8 cellular contexts compared by ENCODE assay signal in genomic region chr11:120547871-120548681, GRCh38. TPM values are rescaled to one million over a fixed set of nuclear protein-coding genes. Genes with fewer than 3 reads are reported as not detected.
DNase-seq lines count a peak whose midpoint lies in the region; ATAC-seq and TF ChIP-seq lines count a peak whose summit lies in the region.

No MANE protein-coding gene starts in this region.

- H3K4me3 Mint-ChIP-seq in stimulated activated naive B cell treated with anti-CD40 and anti-IgM and Interleukin-4, amounts not matched to agents 10 μg/mL and 1 μg/mL and 100 μg/mL, for 72 hours: no peak overlapping the region

- H3K4me1 Mint-ChIP-seq in stimulated activated naive B cell treated with anti-CD40 and anti-IgM and Interleukin-4, amounts not matched to agents 10 μg/mL and 1 μg/mL and 100 μg/mL, for 72 hours: peaks cover 24 to 43% of the 10 kb centered on the region in 2 donors

- no peaks in the 10 kb centered on the region for H4K20me1 ChIP-seq in osteoblast (ENCODE audit: insufficient read depth, low read length)

- TF ChIP-seq CTCF in foreskin fibroblast (IDR thresholded peaks at IDR 0.05; ENCODE audit: low read depth, low read length) (no peak), osteoblast (IDR thresholded peaks at IDR 0.05; ENCODE audit: extremely low read depth, low read depth, low read length) (peak; percentile 11)

- H3K9me3 Mint-ChIP-seq in stimulated activated naive B cell treated with anti-CD40 and anti-IgM and Interleukin-4, amounts not matched to agents 10 μg/mL and 1 μg/mL and 100 μg/mL, for 72 hours: no peaks in the 10 kb centered on the region

- peaks cover 27% of the 10 kb centered on the region for H3K4me1 ChIP-seq in osteoblast (ENCODE audit: insufficient read depth, low read length)

- H3K79me2 ChIP-seq in osteoblast (ENCODE audit: insufficient read depth, low read length): no peaks in the 10 kb centered on the region

- no peaks in the 10 kb centered on the region for H3K27me3 ChIP-seq in osteoblast (ENCODE audit: insufficient read depth, low read length)

- H3K9me3 ChIP-seq in osteoblast (ENCODE audit: low read depth, low read length): no peaks in the 10 kb centered on the region

- H3K4me3 ChIP-seq in foreskin fibroblast (ENCODE audit: low read depth in 1 of 2, low read length in 2 of 2) (no peak overlapping the region), osteoblast (ENCODE audit: insufficient read depth, low read length) (peak overlapping the region; percentile 15)

- H3K36me3 Mint-ChIP-seq in stimulated activated naive B cell treated with anti-CD40 and anti-IgM and Interleukin-4, amounts not matched to agents 10 μg/mL and 1 μg/mL and 100 μg/mL, for 72 hours: no peaks in the 10 kb centered on the region

- DNase-seq in A172 (ENCODE audit: low spot score) (peak; percentile 86), HT1080 (ENCODE audit: low read depth) (peak; percentile 96), SW480 (ENCODE audit: low spot score) (peak; percentile 98), foreskin fibroblast (peak; percentile 98 to 99), osteoblast (ENCODE audit: insufficient read length, low spot score, missing footprints) (peak; percentile 97), GDM1 (lab: John Stamatoyannopoulos, UW) (no peak)
- DNase-seq in stimulated activated naive B cell treated with anti-CD40 and anti-IgM and Interleukin-4, amounts not matched to agents 10 μg/mL and 1 μg/mL and 100 μg/mL, for 72 hours: no peak

- peaks cover 14 to 26% of the 10 kb centered on the region in 2 donors for H3K27me3 Mint-ChIP-seq in stimulated activated naive B cell treated with anti-CD40 and anti-IgM and Interleukin-4, amounts not matched to agents 10 μg/mL and 1 μg/mL and 100 μg/mL, for 72 hours

- H3K27ac Mint-ChIP-seq in stimulated activated naive B cell treated with anti-CD40 and anti-IgM and Interleukin-4, amounts not matched to agents 10 μg/mL and 1 μg/mL and 100 μg/mL, for 72 hours: no peak overlapping the region

- H3K36me3 ChIP-seq in osteoblast (ENCODE audit: insufficient read depth, low read length): no peaks in the 10 kb centered on the region

- peak overlapping the region; percentile 60 for H2AFZ ChIP-seq in osteoblast (ENCODE audit: low read length)

- H3K4me2 ChIP-seq in osteoblast (ENCODE audit: insufficient read depth, low read length): peak overlapping the region; percentile 74

- H3K27ac ChIP-seq in osteoblast (ENCODE audit: low read depth, low read length): peak overlapping the region; percentile 97

- ATAC-seq in stimulated activated naive B cell treated with anti-CD40 and anti-IgM and Interleukin-4, amounts not matched to agents 10 μg/mL and 1 μg/mL and 100 μg/mL, for 72 hours (replicated peaks): no peak
- no peak for ATAC-seq in HG03571 (IDR thresholded peaks at IDR 0.05; ENCODE audit: unreplicated experiment)

RNA-seq across cellular contexts. Expression of gene GRIK4, which starts 36.5 kb away (rescaled TPM):
- total RNA-seq in A172 (2014; rRNA removed; shearing (Covaris generic)): not detected in 2 replicates
- not detected in 2 replicates for total RNA-seq in HT1080 (2014; rRNA removed; shearing (Covaris generic))
- 0.02 and 0.05 TPM in 2 replicates for polyA plus RNA-seq in HT1080 (2015; cell fraction: cytosol; rRNA removed)
- not detected in 2 replicates for polyA plus RNA-seq in HT1080 (2015; cell fraction: nucleus; rRNA removed)
- total RNA-seq in osteoblast: under 0.01 and 0.29 TPM in 2 replicates

Comparison
In these comparisons a context has a peak if more than half of its experiments do, and no peak if none do; other contexts are left out.
1. DNase-seq: peak in A172 (single experiment), HT1080 (single experiment), SW480 (single experiment), foreskin fibroblast (2 of 2) and osteoblast (single experiment); none in stimulated activated naive B cell treated with anti-CD40 and anti-IgM and Interleukin-4, amounts not matched to agents 10 μg/mL and 1 μg/mL and 100 μg/mL, for 72 hours (single experiment) and GDM1 (single experiment).